Comparison of ENCODE assay signal across 1 cellular context in the genomic region with DNA sequence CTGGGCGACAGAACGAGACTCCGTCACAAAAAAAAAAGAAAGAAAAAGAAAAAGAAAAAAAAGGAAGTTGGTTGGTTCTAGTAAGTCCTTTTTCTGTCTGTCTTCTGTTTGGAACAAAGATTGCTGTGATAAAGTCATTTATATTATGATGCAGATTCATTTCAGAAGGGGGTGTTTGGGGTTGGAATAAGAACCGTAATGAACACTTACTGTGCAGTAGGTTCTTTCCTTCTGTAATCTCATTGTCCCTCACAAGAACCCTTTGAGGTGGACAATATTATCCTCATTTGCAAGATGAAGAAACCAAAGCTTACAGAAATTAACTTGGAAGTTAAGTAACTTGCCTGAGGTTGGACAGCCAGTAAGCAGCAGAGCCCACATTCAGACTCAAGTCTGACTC.
TF ChIP-seq lines count a peak whose summit lies in the region.

No MANE protein-coding gene starts in this region.

TF ChIP-seq in K562, 482 proteins besides CTCF, POLR2A, EP300 and RAD21:
- TF ChIP-seq FOXK1 (CRISPR knock-in tag; IDR thresholded peaks at IDR 0.05; ENCODE audit: borderline replicate concordance) (no peak), CEBPB (tag; IDR thresholded peaks at IDR 0.05) (0 out of 2 replicates have a peak, but pooled peaks have one; percentile 27)
- TF ChIP-seq, protein P1, sequence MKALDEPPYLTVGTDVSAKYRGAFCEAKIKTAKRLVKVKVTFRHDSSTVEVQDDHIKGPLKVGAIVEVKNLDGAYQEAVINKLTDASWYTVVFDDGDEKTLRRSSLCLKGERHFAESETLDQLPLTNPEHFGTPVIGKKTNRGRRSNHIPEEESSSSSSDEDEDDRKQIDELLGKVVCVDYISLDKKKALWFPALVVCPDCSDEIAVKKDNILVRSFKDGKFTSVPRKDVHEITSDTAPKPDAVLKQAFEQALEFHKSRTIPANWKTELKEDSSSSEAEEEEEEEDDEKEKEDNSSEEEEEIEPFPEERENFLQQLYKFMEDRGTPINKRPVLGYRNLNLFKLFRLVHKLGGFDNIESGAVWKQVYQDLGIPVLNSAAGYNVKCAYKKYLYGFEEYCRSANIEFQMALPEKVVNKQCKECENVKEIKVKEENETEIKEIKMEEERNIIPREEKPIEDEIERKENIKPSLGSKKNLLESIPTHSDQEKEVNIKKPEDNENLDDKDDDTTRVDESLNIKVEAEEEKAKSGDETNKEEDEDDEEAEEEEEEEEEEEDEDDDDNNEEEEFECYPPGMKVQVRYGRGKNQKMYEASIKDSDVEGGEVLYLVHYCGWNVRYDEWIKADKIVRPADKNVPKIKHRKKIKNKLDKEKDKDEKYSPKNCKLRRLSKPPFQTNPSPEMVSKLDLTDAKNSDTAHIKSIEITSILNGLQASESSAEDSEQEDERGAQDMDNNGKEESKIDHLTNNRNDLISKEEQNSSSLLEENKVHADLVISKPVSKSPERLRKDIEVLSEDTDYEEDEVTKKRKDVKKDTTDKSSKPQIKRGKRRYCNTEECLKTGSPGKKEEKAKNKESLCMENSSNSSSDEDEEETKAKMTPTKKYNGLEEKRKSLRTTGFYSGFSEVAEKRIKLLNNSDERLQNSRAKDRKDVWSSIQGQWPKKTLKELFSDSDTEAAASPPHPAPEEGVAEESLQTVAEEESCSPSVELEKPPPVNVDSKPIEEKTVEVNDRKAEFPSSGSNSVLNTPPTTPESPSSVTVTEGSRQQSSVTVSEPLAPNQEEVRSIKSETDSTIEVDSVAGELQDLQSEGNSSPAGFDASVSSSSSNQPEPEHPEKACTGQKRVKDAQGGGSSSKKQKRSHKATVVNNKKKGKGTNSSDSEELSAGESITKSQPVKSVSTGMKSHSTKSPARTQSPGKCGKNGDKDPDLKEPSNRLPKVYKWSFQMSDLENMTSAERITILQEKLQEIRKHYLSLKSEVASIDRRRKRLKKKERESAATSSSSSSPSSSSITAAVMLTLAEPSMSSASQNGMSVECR (CRISPR knock-in tag; IDR thresholded peaks at IDR 0.05), result no peak
